8 cellular contexts compared by ENCODE assay signal in the genomic region with DNA sequence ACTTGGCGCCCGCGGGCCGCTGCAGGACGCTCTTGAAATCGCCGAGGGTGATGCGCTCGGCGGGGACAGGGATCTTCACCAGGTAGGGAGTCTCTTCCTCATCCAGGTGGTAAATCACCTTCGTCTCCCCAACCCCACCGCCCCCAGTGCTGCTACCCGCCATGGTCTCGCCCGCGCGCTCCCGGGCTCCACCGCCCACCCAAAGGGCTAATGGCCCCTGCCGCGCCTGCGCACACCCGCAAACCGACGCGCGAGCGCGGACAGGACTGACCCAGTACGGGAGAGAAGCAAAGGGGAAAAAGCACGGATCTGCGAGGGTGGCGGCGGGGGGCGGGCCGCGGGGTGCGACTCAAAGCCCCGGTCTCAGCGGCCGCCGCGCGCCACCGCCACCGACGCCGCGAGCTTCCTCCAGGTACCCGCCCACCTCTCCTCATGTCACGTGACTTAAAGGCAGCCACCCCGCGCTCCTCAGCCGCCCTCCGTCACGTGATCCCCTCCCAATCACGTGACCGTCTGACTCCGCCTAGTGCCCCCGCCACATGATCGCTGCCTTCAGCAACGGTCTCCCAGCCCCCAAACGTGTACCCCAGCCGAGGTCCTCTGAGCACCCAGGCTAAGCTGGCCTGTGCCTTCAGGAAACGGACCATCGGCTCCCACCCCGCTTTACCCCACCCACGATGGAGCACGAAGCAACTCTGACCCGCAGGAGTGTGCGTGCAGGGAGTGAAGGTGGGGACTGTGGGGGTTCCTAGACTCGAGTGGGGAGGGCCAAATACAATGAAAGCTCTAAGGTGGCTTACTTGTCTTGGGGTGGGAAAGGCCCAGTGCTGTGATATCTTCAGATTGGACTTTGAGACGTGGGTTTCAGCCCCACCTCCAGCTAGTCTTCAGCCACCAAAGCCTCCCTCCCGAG. TPM values are rescaled to one million over a fixed set of nuclear protein-coding genes. Genes with fewer than 3 reads are reported as not detected.
DNase-seq lines count a peak whose midpoint lies in the region; ATAC-seq and TF ChIP-seq lines count a peak whose summit lies in the region.

Gene DVL2, minus strand, starts transcription at position 418 of the 913 bp plus-strand sequence. Its CDS starts 255 bp downstream, at position 163.

- H3K27me3 Mint-ChIP-seq in T-helper 1 cell treated with Interleukin-12 subunit alpha and Interleukin-12 subunit beta and Interleukin-4 antibody, amounts not matched to agents 30 μg/mL and 1 μg/mL, for 36 hours (ENCODE audit: low read depth) = no peaks in the 10 kb centered on the region
- H3K27me3 Mint-ChIP-seq in type B pancreatic cell = no peaks in the 10 kb centered on the region

- peaks cover 46% of the 10 kb centered on the region for H3K4me1 Mint-ChIP-seq in T-helper 1 cell treated with Interleukin-12 subunit alpha and Interleukin-12 subunit beta and Interleukin-4 antibody, amounts not matched to agents 30 μg/mL and 1 μg/mL, for 36 hours (ENCODE audit: low read depth)
- H3K4me1 Mint-ChIP-seq in type B pancreatic cell (ENCODE audit: unreplicated experiment) = peaks cover 31% of the 10 kb centered on the region

- H3K4me3 Mint-ChIP-seq in T-helper 1 cell treated with Interleukin-12 subunit alpha and Interleukin-12 subunit beta and Interleukin-4 antibody, amounts not matched to agents 30 μg/mL and 1 μg/mL, for 36 hours = peak within 1 kb of the TSS; percentile 93
- H3K4me3 Mint-ChIP-seq in type B pancreatic cell = peak within 1 kb of the TSS; percentile 100

- intact Hi-C loops in heart left ventricle (cut with DNase I) = loop anchor here in 3 of 10 donors (10.0 kb wide), 3 partner anchors 250 to 610 kb away; partner anchors contain the start of genes CD68 (in 1 of the 3), POLR2A (in 1 of the 3) and SLC35G6 (in 1 of the 3)
- intact Hi-C loops in posterior vena cava (cut with DNase I) = loop anchor here in 1 of 2 donors (5.0 kb wide), 1 partner anchor 913 kb away; no protein-coding TSS in a partner anchor

- peak in 1 of 2 donors; percentile 79 for TF ChIP-seq POLR2A in heart left ventricle (IDR thresholded peaks at IDR 0.05)

- H3K27ac ChIP-seq in heart left ventricle = peak within 1 kb of the TSS; percentile 17 to 96 (median 88)

- H3K36me3 ChIP-seq in heart left ventricle = peaks cover 0 to 36% (median 30%) of the 10 kb centered on the region in 9 donors

- H3K9me3 Mint-ChIP-seq in T-helper 1 cell treated with Interleukin-12 subunit alpha and Interleukin-12 subunit beta and Interleukin-4 antibody, amounts not matched to agents 30 μg/mL and 1 μg/mL, for 36 hours = no peaks in the 10 kb centered on the region
- H3K9me3 Mint-ChIP-seq in type B pancreatic cell = no peaks in the 10 kb centered on the region

- no peaks in the 10 kb centered on the region for H3K9me3 ChIP-seq in heart left ventricle

- TF ChIP-seq CTCF in GM12864 (IDR thresholded peaks at IDR 0.05; ENCODE audit: low read depth, low read length, missing control alignments) (no peak), heart left ventricle (IDR thresholded peaks at IDR 0.05) (no peak), type B pancreatic cell (conservative IDR thresholded peaks at IDR 0.05) (no peak)

- peak; percentile 65 for ATAC-seq in HG02759 (IDR thresholded peaks at IDR 0.05; ENCODE audit: unreplicated experiment)
- peak; percentile 53 to 68 (median 64) for ATAC-seq in heart left ventricle

- peak within 1 kb of the TSS; percentile 92 for H3K4me3 ChIP-seq in GM12864 (ENCODE audit: low read depth, low read length)
- H3K4me3 ChIP-seq in heart left ventricle = peak within 1 kb of the TSS; percentile 65 to 99 (median 84)

- peaks cover 5 to 53% (median 26%) of the 10 kb centered on the region in 12 donors for H3K4me1 ChIP-seq in heart left ventricle

- peaks cover 32% of the 10 kb centered on the region for H3K36me3 Mint-ChIP-seq in T-helper 1 cell treated with Interleukin-12 subunit alpha and Interleukin-12 subunit beta and Interleukin-4 antibody, amounts not matched to agents 30 μg/mL and 1 μg/mL, for 36 hours (ENCODE audit: low read depth)
- peaks cover 23% of the 10 kb centered on the region for H3K36me3 Mint-ChIP-seq in type B pancreatic cell

- DNase-seq in GM12864 (ENCODE audit: low read depth) (peak; percentile 79), NCI-H1436 treated with DMSO at 0.1 percent for 48 hours (lab: John Stamatoyannopoulos, UW) (peak; percentile 59), amniotic epithelial cell (ENCODE audit: low read depth) (peak; percentile 89), heart left ventricle (peak; percentile 96 to 97 (median 97)), posterior vena cava (ENCODE audit: low spot score) (peak; percentile 98), type B pancreatic cell (ENCODE audit: extremely low spot score, unreplicated experiment) (peak; percentile 96)

- H3K27ac Mint-ChIP-seq in T-helper 1 cell treated with Interleukin-12 subunit alpha and Interleukin-12 subunit beta and Interleukin-4 antibody, amounts not matched to agents 30 μg/mL and 1 μg/mL, for 36 hours = peak within 1 kb of the TSS; percentile 92
- H3K27ac Mint-ChIP-seq in type B pancreatic cell = peak within 1 kb of the TSS; percentile 95

- no peaks in the 10 kb centered on the region for H3K27me3 ChIP-seq in heart left ventricle

- 0 to 2% (median 1%) methylated on average over 21 to 74 of the region's 74 CpGs for WGBS in heart left ventricle, 4 donors

RNA-seq across cellular contexts. Expression of gene DVL2, which starts in this region (rescaled TPM):
- 10 to 100 TPM; 14.0 to 28.6 (median 17.8) TPM for total RNA-seq in heart left ventricle
- polyA plus RNA-seq in heart left ventricle = 10 to 100 TPM; 13.0 to 15.6 TPM
- total RNA-seq in posterior vena cava = 10 to 100 TPM; 21.9 to 26.7 TPM
- total RNA-seq in type B pancreatic cell (ENCODE audit: low replicate concordance) = 62.8 and 93.9 TPM in 2 replicates

Comparison
In these comparisons a context has a peak if more than half of its experiments do, and no peak if none do; other contexts are left out.
1. Peak in every context shown above with its lines: DNase-seq, ATAC-seq, H3K4me3 ChIP-seq and H3K27ac ChIP-seq.